Comparison of ENCODE assay signal across 8 cellular contexts in the genomic region with DNA sequence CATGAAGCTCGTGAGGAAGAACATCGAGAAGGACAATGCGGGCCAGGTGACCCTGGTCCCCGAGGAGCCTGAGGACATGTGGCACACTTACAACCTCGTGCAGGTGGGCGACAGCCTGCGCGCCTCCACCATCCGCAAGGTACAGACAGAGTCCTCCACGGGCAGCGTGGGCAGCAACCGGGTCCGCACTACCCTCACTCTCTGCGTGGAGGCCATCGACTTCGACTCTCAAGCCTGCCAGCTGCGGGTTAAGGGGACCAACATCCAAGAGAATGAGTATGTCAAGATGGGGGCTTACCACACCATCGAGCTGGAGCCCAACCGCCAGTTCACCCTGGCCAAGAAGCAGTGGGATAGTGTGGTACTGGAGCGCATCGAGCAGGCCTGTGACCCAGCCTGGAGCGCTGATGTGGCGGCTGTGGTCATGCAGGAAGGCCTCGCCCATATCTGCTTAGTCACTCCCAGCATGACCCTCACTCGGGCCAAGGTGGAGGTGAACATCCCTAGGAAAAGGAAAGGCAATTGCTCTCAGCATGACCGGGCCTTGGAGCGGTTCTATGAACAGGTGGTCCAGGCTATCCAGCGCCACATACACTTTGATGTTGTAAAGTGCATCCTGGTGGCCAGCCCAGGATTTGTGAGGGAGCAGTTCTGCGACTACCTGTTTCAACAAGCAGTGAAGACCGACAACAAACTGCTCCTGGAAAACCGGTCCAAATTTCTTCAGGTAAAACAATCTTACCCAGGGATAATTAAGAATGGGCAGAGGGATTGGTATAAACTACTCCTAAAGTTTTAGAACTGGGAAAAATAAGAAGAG. TPM values are rescaled to one million over a fixed set of nuclear protein-coding genes. Genes with fewer than 3 reads are reported as not detected.
A peak's percentile ranks its signal among the peaks of the same experiment; 100 is the strongest.
DNase-seq lines count a peak whose midpoint lies in the region; ATAC-seq and TF ChIP-seq lines count a peak whose summit lies in the region.

No MANE protein-coding gene starts in this region.

- ATAC-seq in GM19372 (IDR thresholded peaks at IDR 0.05; ENCODE audit: low read depth, unreplicated experiment) (peak; percentile 30), HG03439 (IDR thresholded peaks at IDR 0.05; ENCODE audit: unreplicated experiment) (peak; percentile 46)

- no peaks in the 10 kb centered on the region for H3K36me3 ChIP-seq in CD4-positive, alpha-beta memory T cell (ENCODE audit: insufficient read depth, low read length)
- H3K36me3 ChIP-seq in neutrophil: no peaks in the 10 kb centered on the region

- POLR2A ChIA-PET in CD4-positive, alpha-beta memory T cell (lab: Charles Lee; ENCODE audit: partially characterized antibody): interaction anchor here (0.7 to 3.9 kb wide), 12 partner anchors 8 to 1511 kb away, joined by 3 to 36 read pairs (median 4); partner anchors contain the start of genes ITGA1, MOCS2 and PELO

- H3K4me3 Mint-ChIP-seq in CD4-positive, alpha-beta memory T cell: peak overlapping the region; percentile 93 to 99 (median 98)
- H3K4me3 Mint-ChIP-seq in activated naive CD4-positive, alpha-beta T cell treated with anti-CD3 and anti-CD28 coated beads, Interleukin-2, amount 50 U/mL, for 24 hours: peak overlapping the region; percentile 98
- peak overlapping the region; percentile 97 for H3K4me3 Mint-ChIP-seq in type B pancreatic cell

- CTCF ChIA-PET in CD4-positive, alpha-beta memory T cell (lab: Charles Lee; ENCODE audit: partially characterized antibody): interaction anchor here (0.9 to 4.0 kb wide), 12 partner anchors 10 to 136 kb away, joined by 3 to 35 read pairs (median 4); partner anchors contain the start of genes ITGA1 and PELO

- peak overlapping the region; percentile 90 to 99 (median 96) for H3K27ac Mint-ChIP-seq in CD4-positive, alpha-beta memory T cell
- peak overlapping the region; percentile 96 for H3K27ac Mint-ChIP-seq in activated naive CD4-positive, alpha-beta T cell treated with anti-CD3 and anti-CD28 coated beads, Interleukin-2, amount 50 U/mL, for 24 hours
- H3K27ac Mint-ChIP-seq in type B pancreatic cell: peak overlapping the region; percentile 94

- H3K9me3 Mint-ChIP-seq in CD4-positive, alpha-beta memory T cell: peaks cover 0 to 2% (median 0%) of the 10 kb centered on the region in 8 donors
- H3K9me3 Mint-ChIP-seq in activated naive CD4-positive, alpha-beta T cell treated with anti-CD3 and anti-CD28 coated beads, Interleukin-2, amount 50 U/mL, for 24 hours: no peaks in the 10 kb centered on the region
- H3K9me3 Mint-ChIP-seq in type B pancreatic cell: no peaks in the 10 kb centered on the region

- H3K27me3 Mint-ChIP-seq in CD4-positive, alpha-beta memory T cell: no peaks in the 10 kb centered on the region
- H3K27me3 Mint-ChIP-seq in activated naive CD4-positive, alpha-beta T cell treated with anti-CD3 and anti-CD28 coated beads, Interleukin-2, amount 50 U/mL, for 24 hours: no peaks in the 10 kb centered on the region
- H3K27me3 Mint-ChIP-seq in type B pancreatic cell: no peaks in the 10 kb centered on the region

- peak overlapping the region; percentile 72 for H3K27ac ChIP-seq in CD4-positive, alpha-beta memory T cell (ENCODE audit: low read depth, low read length)
- H3K27ac ChIP-seq in neutrophil: peak overlapping the region; percentile 91

- no peak for TF ChIP-seq CTCF in neutrophil (IDR thresholded peaks at IDR 0.05)
- TF ChIP-seq CTCF in type B pancreatic cell (conservative IDR thresholded peaks at IDR 0.05): peak; percentile 49

- H3K4me1 ChIP-seq in CD4-positive, alpha-beta memory T cell (ENCODE audit: insufficient read depth, low read length): peaks cover 49% of the 10 kb centered on the region
- H3K4me1 ChIP-seq in neutrophil (ENCODE audit: control insufficient read depth in 1 of 2, insufficient read depth in 1 of 2, low read depth in 1 of 2, low read length in 1 of 2): peaks cover 67 to 75% of the 10 kb centered on the region in 2 experiments

- peak overlapping the region; percentile 78 to 98 for H3K4me3 ChIP-seq in CD4-positive, alpha-beta memory T cell (ENCODE audit: low read length in 2 of 2)
- H3K4me3 ChIP-seq in neutrophil (ENCODE audit: low read depth in 1 of 2, low read length in 1 of 2): peak overlapping the region; percentile 80 to 88

- H3K36me3 Mint-ChIP-seq in CD4-positive, alpha-beta memory T cell: peaks cover 13 to 35% of the 10 kb centered on the region in 2 donors
- peaks cover 26% of the 10 kb centered on the region for H3K36me3 Mint-ChIP-seq in activated naive CD4-positive, alpha-beta T cell treated with anti-CD3 and anti-CD28 coated beads, Interleukin-2, amount 50 U/mL, for 24 hours
- peaks cover 12% of the 10 kb centered on the region for H3K36me3 Mint-ChIP-seq in type B pancreatic cell

- intact Hi-C loops in CD4-positive, alpha-beta memory T cell (cut with micrococcal nuclease): loop anchor here (5.0 kb wide), 1 partner anchor 117 kb away; no protein-coding TSS in a partner anchor

- no peaks in the 10 kb centered on the region for H3K27me3 ChIP-seq in CD4-positive, alpha-beta memory T cell (ENCODE audit: insufficient read depth, low read length)
- H3K27me3 ChIP-seq in neutrophil: no peaks in the 10 kb centered on the region

- H3K4me1 Mint-ChIP-seq in CD4-positive, alpha-beta memory T cell: peaks cover 40 to 67% (median 52%) of the 10 kb centered on the region in 4 donors
- H3K4me1 Mint-ChIP-seq in activated naive CD4-positive, alpha-beta T cell treated with anti-CD3 and anti-CD28 coated beads, Interleukin-2, amount 50 U/mL, for 24 hours: peaks cover 65% of the 10 kb centered on the region
- H3K4me1 Mint-ChIP-seq in type B pancreatic cell (ENCODE audit: unreplicated experiment): peaks cover 34% of the 10 kb centered on the region

- DNase-seq in CD4-positive, alpha-beta memory T cell: peak; percentile 35 to 66 (median 45)
- peak; percentile 24 to 59 for DNase-seq in SHP77 (lab: John Stamatoyannopoulos, UW)
- peak; percentile 87 for DNase-seq in glomerular visceral epithelial cell (ENCODE audit: extremely low spot score)
- no peak for DNase-seq in type B pancreatic cell (ENCODE audit: extremely low spot score, unreplicated experiment)

- H3K9me3 ChIP-seq in CD4-positive, alpha-beta memory T cell (ENCODE audit: control insufficient read depth in 1 of 2, low read length in 2 of 2): no peaks in the 10 kb centered on the region
- H3K9me3 ChIP-seq in neutrophil: no peaks in the 10 kb centered on the region

RNA-seq across cellular contexts. Expression of gene ITGA1, which starts 12.9 kb away (rescaled TPM):
- 1 to 10 TPM; 4.2 to 5.8 TPM for total RNA-seq in CD4-positive, alpha-beta memory T cell
- polyA plus RNA-seq in CD4-positive, alpha-beta memory T cell: 1 to 10 TPM; 1.9 to 5.5 TPM
- 12.0 and 17.0 TPM in 2 replicates for total RNA-seq in type B pancreatic cell (ENCODE audit: low replicate concordance)

RNA-seq across cellular contexts. Expression of gene PELO, which starts 12.9 kb away (rescaled TPM):
- 10 to 100 TPM; 11.9 to 12.4 TPM for total RNA-seq in CD4-positive, alpha-beta memory T cell
- 1 to 10 TPM; 5.7 to 8.3 TPM for polyA plus RNA-seq in CD4-positive, alpha-beta memory T cell
- total RNA-seq in type B pancreatic cell (ENCODE audit: low replicate concordance): 18.0 and 19.0 TPM in 2 replicates
